29 cellular contexts compared by ENCODE assay signal in genomic region chrX:33817266-33817665, GRCh38.
"Had no signal": no experiment of that assay in that cellular context is flagged by ENCODE, and none has a peak within 500 bp of the region (broad histone marks: within the 10 kb centered on the region; RNA-seq: fewer than 3 reads in every experiment).

No MANE protein-coding gene starts in this region.

- H3K27me3 Mint-ChIP-seq: dendritic cell treated with granulocyte-macrophage colony-stimulating factor and Interleukin-4, amounts not matched to agents 40 ng/mL and 50 ng/mL, for 4 days; effector memory CD8-positive, alpha-beta T cell had no signal

- H3K4me1 Mint-ChIP-seq: endodermal cell had no signal

- ATAC-seq: effector memory CD8-positive, alpha-beta T cell; esophagus mucosa; foreskin keratinocyte; gastrocnemius medialis; heart left ventricle; heart right ventricle had no signal

- H3K9me3 ChIP-seq: colonic mucosa, esophagus muscularis mucosa, esophagus squamous epithelium, gastrocnemius medialis, gastroesophageal sphincter, heart left ventricle, heart right ventricle had no signal

- H3K4me1 ChIP-seq: colonic mucosa, esophagus muscularis mucosa, esophagus squamous epithelium, foreskin keratinocyte, gastrocnemius medialis, gastroesophageal sphincter, heart left ventricle, heart right ventricle had no signal

- DNase-seq: colonic mucosa; cortex of kidney; dermis blood vessel endothelial cell; dorsolateral prefrontal cortex; effector CD4-positive, alpha-beta T cell; effector CD8-positive, alpha-beta T cell; effector memory CD4-positive, alpha-beta T cell; effector memory CD8-positive, alpha-beta T cell; endodermal cell; erythroblast; esophagus squamous epithelium; foreskin fibroblast; foreskin keratinocyte; foreskin melanocyte; gastrocnemius medialis; glutamatergic neuron; head of caudate nucleus; heart right ventricle had no signal

- H3K4me3 Mint-ChIP-seq: dendritic cell treated with granulocyte-macrophage colony-stimulating factor and Interleukin-4, amounts not matched to agents 40 ng/mL and 50 ng/mL, for 4 days; effector memory CD8-positive, alpha-beta T cell; endodermal cell had no signal

- H3K9me3 Mint-ChIP-seq: endodermal cell had no signal

- H3K4me3 ChIP-seq: colonic mucosa, coronary artery, dorsolateral prefrontal cortex, esophagus muscularis mucosa, esophagus squamous epithelium, gastrocnemius medialis, gastroesophageal sphincter, heart left ventricle, heart right ventricle had no signal

- H3K27me3 ChIP-seq: colonic mucosa, esophagus muscularis mucosa, esophagus squamous epithelium, foreskin keratinocyte, gastrocnemius medialis, gastroesophageal sphincter, heart left ventricle, heart right ventricle had no signal

- FAIRE-seq: colon, endometrium, endothelial cell of umbilical vein, frontal cortex had no signal

- H3K36me3 ChIP-seq: colonic mucosa, esophagus muscularis mucosa, esophagus squamous epithelium, gastrocnemius medialis, gastroesophageal sphincter, heart left ventricle, heart right ventricle had no signal

- H3K27ac Mint-ChIP-seq: dendritic cell treated with granulocyte-macrophage colony-stimulating factor and Interleukin-4, amounts not matched to agents 40 ng/mL and 50 ng/mL, for 4 days; effector memory CD8-positive, alpha-beta T cell; endodermal cell had no signal

- H3K27ac ChIP-seq: colonic mucosa, coronary artery, dorsolateral prefrontal cortex, epithelial cell of prostate, esophagus muscularis mucosa, esophagus squamous epithelium, foreskin keratinocyte, gastrocnemius medialis, gastroesophageal sphincter, heart left ventricle, heart right ventricle had no signal
